23 cellular contexts compared by ENCODE assay signal in genomic region chr3:30471076-30471475, GRCh38.
DNase-seq lines count a peak whose midpoint lies in the region; ATAC-seq, FAIRE-seq and TF ChIP-seq lines count a peak whose summit lies in the region.
"Had no signal": no experiment of that assay in that cellular context is flagged by ENCODE, and none has a peak within 500 bp of the region (broad histone marks: within the 10 kb centered on the region; RNA-seq: fewer than 3 reads in every experiment).

No MANE protein-coding gene starts in this region.

- in situ Hi-C loops in GM13976 (cut with MboI; ENCODE audit: low sequenced_read_pairs, unreplicated experiment) = no loop called here

- H3K9me3 ChIP-seq in left ventricle myocardium inferior (replicated peaks) (no peaks in the 10 kb centered on the region), right atrium auricular region (no peaks in the 10 kb centered on the region), astrocyte (ENCODE audit: insufficient read depth, low read depth, low read length) (no peaks in the 10 kb centered on the region)
- H3K9me3 ChIP-seq: spleen, upper lobe of left lung had no signal

- H3K36me3 ChIP-seq in left ventricle myocardium inferior (no peaks in the 10 kb centered on the region), right atrium auricular region (no peaks in the 10 kb centered on the region), astrocyte (ENCODE audit: insufficient read depth, low read length) (no peaks in the 10 kb centered on the region)
- H3K36me3 ChIP-seq: BLaER1 treated with 17β-estradiol and CSF1 and Interleukin-3, amounts not matched to agents 10 nM and 100 nM; cardiac muscle cell; spleen; upper lobe of left lung had no signal

- no peaks in the 10 kb centered on the region for H3K27me3 ChIP-seq in left ventricle myocardium inferior (ENCODE audit: low read depth)
- H3K27me3 ChIP-seq in right atrium auricular region = no peaks in the 10 kb centered on the region
- H3K27me3 ChIP-seq in astrocyte (ENCODE audit: insufficient read depth, low read length) = no peaks in the 10 kb centered on the region
- H3K27me3 ChIP-seq: BLaER1 treated with 17β-estradiol and CSF1 and Interleukin-3, amounts not matched to agents 10 nM and 100 nM; cardiac muscle cell; spleen; upper lobe of left lung had no signal

- peak overlapping the region; percentile 35 for H2AFZ ChIP-seq in astrocyte (ENCODE audit: low read depth, low read length)

- no peak overlapping the region for H3K27ac Mint-ChIP-seq in astrocyte (ENCODE audit: unreplicated experiment)
- H3K27ac Mint-ChIP-seq: activated CD4-positive, alpha-beta T cell treated with anti-CD3 and anti-CD28 coated beads for 36 hours; activated naive CD8-positive, alpha-beta T cell treated with anti-CD3 and anti-CD28 coated beads, Interleukin-2, amount 10 ng/mL, durations not matched to agents 7 days and 5 days; activated T-helper 17 cell treated with anti-CD3 and anti-CD28 coated beads, Interleukin-2, amount 50 U/mL, for 72 hours; stimulated activated naive CD8-positive, alpha-beta T cell treated with anti-CD3 and anti-CD28 coated beads, Interleukin-15, amount 100 ng/mL, for 72 hours had no signal

- DNase-seq in left ventricle myocardium inferior (no peak), right atrium auricular region (ENCODE audit: low spot score) (no peak), astrocyte (ENCODE audit: low read depth) (peak; percentile 88), fibroblast of the aortic adventitia (ENCODE audit: low read depth) (peak; percentile 92), urothelium cell line (ENCODE audit: low spot score) (no peak), GM13976 (ENCODE audit: low spot score) (no peak)
- DNase-seq: 8988T; activated CD4-positive, alpha-beta T cell treated with anti-CD3 and anti-CD28 coated beads for 36 hours; activated naive CD8-positive, alpha-beta T cell treated with anti-CD3 and anti-CD28 coated beads, Interleukin-2, amount 10 ng/mL, durations not matched to agents 7 days and 5 days; Calu3; dermis blood vessel endothelial cell; NCI-H1694; Right ventricle myocardium superior; spleen; stimulated activated CD4-positive, alpha-beta T cell treated with anti-CD3 and anti-CD28 coated beads, Interleukin-4, amount 100 ng/mL, for 4 hours; stimulated activated naive CD8-positive, alpha-beta T cell treated with anti-CD3 and anti-CD28 coated beads, Interleukin-15, amount 100 ng/mL, for 72 hours; upper lobe of left lung had no signal

- H3K4me1 ChIP-seq in left ventricle myocardium inferior (peaks cover 48% of the 10 kb centered on the region), right atrium auricular region (peaks cover 0 to 47% of the 10 kb centered on the region in 2 donors), astrocyte (ENCODE audit: insufficient read depth, low read length) (peaks cover 3% of the 10 kb centered on the region)

- H4K20me1 ChIP-seq in astrocyte (ENCODE audit: insufficient read depth, low read length) = no peaks in the 10 kb centered on the region
- H4K20me1 ChIP-seq: BLaER1 treated with 17β-estradiol and CSF1 and Interleukin-3, amounts not matched to agents 10 nM and 100 nM had no signal

- no peak overlapping the region for H3K4me3 ChIP-seq in left ventricle myocardium inferior
- H3K4me3 ChIP-seq in right atrium auricular region = no peak overlapping the region
- no peak overlapping the region for H3K4me3 ChIP-seq in astrocyte (ENCODE audit: insufficient read depth, low read depth, low read length)
- H3K4me3 ChIP-seq in fibroblast of the aortic adventitia (ENCODE audit: low read depth, low read length) = no peak overlapping the region
- H3K4me3 ChIP-seq: BLaER1 treated with 17β-estradiol and CSF1 and Interleukin-3, amounts not matched to agents 10 nM and 100 nM; cardiac muscle cell; spleen; upper lobe of left lung had no signal

- FAIRE-seq in astrocyte (lab: Jason Lieb, UNC) = peak; percentile 95
- peak; percentile 77 for FAIRE-seq in urothelium cell line (lab: Jason Lieb, UNC)

- no peaks in the 10 kb centered on the region for H3K36me3 Mint-ChIP-seq in astrocyte (ENCODE audit: low read depth, unreplicated experiment)

- H3K27ac ChIP-seq in left ventricle myocardium inferior (replicated peaks) (peak overlapping the region; percentile 76), right atrium auricular region (peak overlapping the region in 1 of 2 donors; percentile 23), astrocyte (ENCODE audit: low read depth, low read length) (no peak overlapping the region)
- H3K27ac ChIP-seq: BLaER1 treated with 17β-estradiol and CSF1 and Interleukin-3, amounts not matched to agents 10 nM and 100 nM; cardiac muscle cell; HL-60; spleen; upper lobe of left lung had no signal

- H3K4me1 Mint-ChIP-seq in astrocyte (ENCODE audit: low read depth, unreplicated experiment) = peaks cover 29% of the 10 kb centered on the region

- no peaks in the 10 kb centered on the region for H3K79me2 ChIP-seq in astrocyte (ENCODE audit: insufficient read depth, low read length)

- no peak overlapping the region for H3K9ac ChIP-seq in astrocyte (ENCODE audit: low read length)
- H3K9ac ChIP-seq: BLaER1 treated with 17β-estradiol and CSF1 and Interleukin-3, amounts not matched to agents 10 nM and 100 nM had no signal

- H3K9me3 Mint-ChIP-seq in astrocyte (ENCODE audit: unreplicated experiment) = no peaks in the 10 kb centered on the region
- H3K9me3 Mint-ChIP-seq: activated T-helper 17 cell treated with anti-CD3 and anti-CD28 coated beads, Interleukin-2, amount 50 U/mL, for 72 hours had no signal

- H3K4me3 Mint-ChIP-seq in astrocyte (ENCODE audit: unreplicated experiment) = no peak overlapping the region
- H3K4me3 Mint-ChIP-seq: activated CD4-positive, alpha-beta T cell treated with anti-CD3 and anti-CD28 coated beads for 36 hours; activated naive CD8-positive, alpha-beta T cell treated with anti-CD3 and anti-CD28 coated beads, Interleukin-2, amount 10 ng/mL, durations not matched to agents 7 days and 5 days; activated T-helper 17 cell treated with anti-CD3 and anti-CD28 coated beads, Interleukin-2, amount 50 U/mL, for 72 hours; stimulated activated naive CD8-positive, alpha-beta T cell treated with anti-CD3 and anti-CD28 coated beads, Interleukin-15, amount 100 ng/mL, for 72 hours had no signal

- ATAC-seq in GM18870 (IDR thresholded peaks at IDR 0.05; ENCODE audit: unreplicated experiment) (no peak), HG03175 (IDR thresholded peaks at IDR 0.05; ENCODE audit: unreplicated experiment) (no peak)
- ATAC-seq: activated CD4-positive, alpha-beta T cell treated with anti-CD3 and anti-CD28 coated beads for 36 hours; activated T-helper 17 cell treated with anti-CD3 and anti-CD28 coated beads, Interleukin-2, amount 50 U/mL, for 72 hours; stimulated activated naive CD8-positive, alpha-beta T cell treated with anti-CD3 and anti-CD28 coated beads, Interleukin-15, amount 100 ng/mL, for 72 hours had no signal

- intact Hi-C loops in left ventricle myocardium inferior (cut with micrococcal nuclease) = no loop called here

- peak overlapping the region; percentile 19 for H3K4me2 ChIP-seq in astrocyte (ENCODE audit: low read length)
- H3K4me2 ChIP-seq: BLaER1 treated with 17β-estradiol and CSF1 and Interleukin-3, amounts not matched to agents 10 nM and 100 nM had no signal

- TF ChIP-seq CTCF in left ventricle myocardium inferior (IDR thresholded peaks at IDR 0.05; ENCODE audit: borderline replicate concordance) (no peak), right atrium auricular region (IDR thresholded peaks at IDR 0.05) (no peak), astrocyte (IDR thresholded peaks at IDR 0.05; ENCODE audit: insufficient read depth, low read depth, low read length) (no peak), fibroblast of the aortic adventitia (IDR thresholded peaks at IDR 0.05; ENCODE audit: insufficient read depth, low read length) (no peak), GM13976 (IDR thresholded peaks at IDR 0.05; ENCODE audit: borderline replicate concordance, control extremely low read depth, extremely low read depth, insufficient read depth, missing control alignments) (no peak)

- H3K27me3 Mint-ChIP-seq in astrocyte (ENCODE audit: low read depth, unreplicated experiment) = no peaks in the 10 kb centered on the region
- H3K27me3 Mint-ChIP-seq: activated CD4-positive, alpha-beta T cell treated with anti-CD3 and anti-CD28 coated beads for 36 hours; activated naive CD8-positive, alpha-beta T cell treated with anti-CD3 and anti-CD28 coated beads, Interleukin-2, amount 10 ng/mL, durations not matched to agents 7 days and 5 days; stimulated activated naive CD8-positive, alpha-beta T cell treated with anti-CD3 and anti-CD28 coated beads, Interleukin-15, amount 100 ng/mL, for 72 hours had no signal

Comparison
In these comparisons a context has a peak if more than half of its experiments do, and no peak if none do; other contexts are left out.
1. DNase-seq: peak in astrocyte (single experiment) and fibroblast of the aortic adventitia (single experiment); none in left ventricle myocardium inferior (single experiment), right atrium auricular region (single experiment), urothelium cell line (single experiment) and GM13976 (single experiment).